Comparison of ENCODE assay signal across 22 cellular contexts in genomic region chr3:148948913-148949657, GRCh38. TPM values are rescaled to one million over a fixed set of nuclear protein-coding genes. Genes with fewer than 3 reads are reported as not detected.
DNase-seq lines count a peak whose midpoint lies in the region; ATAC-seq and TF ChIP-seq lines count a peak whose summit lies in the region.
"Had no signal": no experiment of that assay in that cellular context is flagged by ENCODE, and none has a peak within 500 bp of the region (broad histone marks: within the 10 kb centered on the region; RNA-seq: fewer than 3 reads in every experiment).

No MANE protein-coding gene starts in this region.

- H3K4me2 ChIP-seq in osteoblast (ENCODE audit: insufficient read depth, low read length), result no peak overlapping the region

- H3K9me3 ChIP-seq in body of pancreas (no peaks in the 10 kb centered on the region), osteoblast (ENCODE audit: low read depth, low read length) (no peaks in the 10 kb centered on the region), sigmoid colon (no peaks in the 10 kb centered on the region), colonic mucosa (no peaks in the 10 kb centered on the region)
- H3K9me3 ChIP-seq: Caco-2, MG63, SJSA1 had no signal

- peak overlapping the region; percentile 13 to 57 (median 48) for H3K27ac ChIP-seq in body of pancreas
- H3K27ac ChIP-seq in osteoblast (ENCODE audit: low read depth, low read length), result no peak overlapping the region
- H3K27ac ChIP-seq in sigmoid colon, result peak overlapping the region in 3 of 4 donors; percentile 79 to 92 (median 92)
- no peak overlapping the region for H3K27ac ChIP-seq in colonic mucosa
- H3K27ac ChIP-seq: HL-60, SJSA1 had no signal

- H3K79me2 ChIP-seq in osteoblast (ENCODE audit: insufficient read depth, low read length), result no peaks in the 10 kb centered on the region

- no peak overlapping the region for H3K4me3 ChIP-seq in LNCaP clone FGC (ENCODE audit: low read depth, low read length)
- H3K4me3 ChIP-seq in body of pancreas, result no peak overlapping the region
- H3K4me3 ChIP-seq in osteoblast (ENCODE audit: insufficient read depth, low read length), result no peak overlapping the region
- H3K4me3 ChIP-seq in sigmoid colon, result no peak overlapping the region
- H3K4me3 ChIP-seq in colonic mucosa, result no peak overlapping the region
- H3K4me3 ChIP-seq: K562, MG63, SJSA1 had no signal

- H3K36me3 ChIP-seq in body of pancreas (replicated peaks in 1 of 2; ENCODE audit: insufficient read depth in 1 of 2, low read depth in 2 of 2), result no peaks in the 10 kb centered on the region
- no peaks in the 10 kb centered on the region for H3K36me3 ChIP-seq in osteoblast (ENCODE audit: insufficient read depth, low read length)
- no peaks in the 10 kb centered on the region for H3K36me3 ChIP-seq in sigmoid colon
- no peaks in the 10 kb centered on the region for H3K36me3 ChIP-seq in colonic mucosa
- H3K36me3 ChIP-seq: MG63, SJSA1 had no signal

- TF ChIP-seq CTCF in LNCaP clone FGC (IDR thresholded peaks at IDR 0.05; ENCODE audit: control insufficient read depth, extremely low read depth, insufficient read depth) (no peak), body of pancreas (IDR thresholded peaks at IDR 0.05) (no peak), osteoblast (IDR thresholded peaks at IDR 0.05; ENCODE audit: extremely low read depth, low read depth, low read length) (no peak), sigmoid colon (IDR thresholded peaks at IDR 0.05) (no peak), colonic mucosa (IDR thresholded peaks at IDR 0.05) (no peak)

- intact Hi-C loops in body of pancreas (cut with DNase I) (loop anchor here (10.0 kb wide), 2 partner anchors 84 to 574 kb away; partner anchors contain the start of gene CPA3), sigmoid colon (cut with DNase I) (loop anchor here (5.0 kb wide), 3 partner anchors 232 to 642 kb away; no protein-coding TSS in a partner anchor), colonic mucosa (cut with DNase I) (no loop called here)

- ATAC-seq in body of pancreas, result peak; percentile 70
- ATAC-seq: K562 had no signal

- peak in 2 of 4 donors; percentile 32 to 41 for TF ChIP-seq EP300 in sigmoid colon (IDR thresholded peaks at IDR 0.05)

- H3K4me1 ChIP-seq in body of pancreas (peaks cover 10% of the 10 kb centered on the region), osteoblast (ENCODE audit: insufficient read depth, low read length) (no peaks in the 10 kb centered on the region), sigmoid colon (peaks cover 0 to 60% (median 30%) of the 10 kb centered on the region in 4 donors), colonic mucosa (no peaks in the 10 kb centered on the region)
- H3K4me1 ChIP-seq: Caco-2 had no signal

- 58 to 60% methylated on average over 8 of the region's 8 CpGs for WGBS in body of pancreas, 2 donors
- WGBS in sigmoid colon, 2 donors, result 72 to 82% methylated on average over 8 of the region's 8 CpGs

- H3K27me3 ChIP-seq in body of pancreas (no peaks in the 10 kb centered on the region), osteoblast (ENCODE audit: insufficient read depth, low read length) (no peaks in the 10 kb centered on the region), sigmoid colon (no peaks in the 10 kb centered on the region), colonic mucosa (no peaks in the 10 kb centered on the region)
- H3K27me3 ChIP-seq: MG63, SJSA1 had no signal

- H2AFZ ChIP-seq in osteoblast (ENCODE audit: low read length), result peak overlapping the region; percentile 30

- DNase-seq in LNCaP clone FGC (ENCODE audit: low read depth) (peak; percentile 44), body of pancreas (peak; percentile 51 to 73 (median 66)), osteoblast (ENCODE audit: insufficient read length, low spot score, missing footprints) (no peak), sigmoid colon (no peak), NCI-H526 treated with DMSO at 0.1 percent for 48 hours (lab: John Stamatoyannopoulos, UW) (no peak), HuH-7.5 (ENCODE audit: low spot score) (no peak), cerebellar cortex (ENCODE audit: low spot score) (no peak), colonic mucosa (no peak)
- DNase-seq: C1 segment of cervical spinal cord; Caco-2; CD4-positive, alpha-beta memory T cell; DMS79; EL; GDM1; MG63; NCI-H1694; NCI-H2029 treated with DMSO at 0.1 percent for 48 hours; NCI-H2227 treated with DMSO at 0.1 percent for 48 hours; NCI-H69 had no signal

- H4K20me1 ChIP-seq in osteoblast (ENCODE audit: insufficient read depth, low read length), result no peaks in the 10 kb centered on the region

- no peak overlapping the region for H3K9ac ChIP-seq in colonic mucosa (ENCODE audit: low read depth in 2 of 2, low read length in 2 of 2)

- TF ChIP-seq POLR2A in body of pancreas (IDR thresholded peaks at IDR 0.05) (no peak), sigmoid colon (IDR thresholded peaks at IDR 0.05) (no peak)

RNA-seq across cellular contexts. Expression of gene GYG1, which starts 42.3 kb away (rescaled TPM):
- 10 to 100 TPM in 1 of 2 donors, 1 to 10 TPM in 1; 8.9 to 16.3 TPM for total RNA-seq in body of pancreas
- 42.3 and 54.8 TPM in 2 replicates for total RNA-seq in osteoblast
- 100 to 1,000 TPM; 142 to 213 (median 186) TPM for total RNA-seq in sigmoid colon
- 10 to 100 TPM; 31.8 to 36.0 (median 34.7) TPM for polyA plus RNA-seq in sigmoid colon
- 10 to 100 TPM; 26.1 to 32.2 TPM for total RNA-seq in colonic mucosa

Comparison
In these comparisons a context has a peak if more than half of its experiments do, and no peak if none do; other contexts are left out.
1. DNase-seq: peak in LNCaP clone FGC (single experiment) and body of pancreas (4 of 4); none in osteoblast (single experiment), sigmoid colon (single experiment), NCI-H526 treated with DMSO at 0.1 percent for 48 hours (single experiment), HuH-7.5 (single experiment), cerebellar cortex (single experiment) and colonic mucosa (single experiment).
2. H3K27ac ChIP-seq: peak in body of pancreas (4 of 4) and sigmoid colon (3 of 4); none in osteoblast (single experiment) and colonic mucosa (single experiment).